Comparison of ENCODE assay signal across 21 cellular contexts in the genomic region with DNA sequence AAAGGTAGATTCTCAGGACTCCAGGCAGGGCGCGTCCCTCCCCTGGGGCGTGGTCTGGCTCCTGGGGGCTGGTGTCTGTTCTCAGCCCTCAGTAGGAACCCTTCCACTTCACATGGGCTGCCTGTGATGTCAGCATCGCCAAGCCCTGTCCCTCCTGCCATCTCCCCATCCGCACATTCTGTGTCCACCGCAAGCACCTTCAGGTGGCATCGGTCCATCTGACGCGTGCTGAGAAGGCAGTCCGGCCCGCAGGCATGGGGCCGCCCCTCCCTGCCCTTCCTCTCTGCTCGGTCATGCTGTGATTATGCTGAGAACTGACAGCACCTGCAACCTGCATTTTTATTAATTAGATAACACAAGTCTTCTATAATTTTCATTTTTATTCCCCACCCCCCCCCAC. TPM values are rescaled to one million over a fixed set of nuclear protein-coding genes. Genes with fewer than 3 reads are reported as not detected.
A peak's percentile ranks its signal among the peaks of the same experiment; 100 is the strongest.
DNase-seq lines count a peak whose midpoint lies in the region; ATAC-seq and TF ChIP-seq lines count a peak whose summit lies in the region.
"Had no signal": no experiment of that assay in that cellular context is flagged by ENCODE, and none has a peak within 500 bp of the region (broad histone marks: within the 10 kb centered on the region; RNA-seq: fewer than 3 reads in every experiment).

No MANE protein-coding gene starts in this region.

- H3K79me1 ChIP-seq in IMR-90 (ENCODE audit: low read depth in 1 of 2, low read length in 2 of 2): no peaks in the 10 kb centered on the region
- H3K79me1 ChIP-seq in trophoblast cell (ENCODE audit: low read length): peaks cover 6% of the 10 kb centered on the region

- peak overlapping the region; percentile 12 for H2BK12ac ChIP-seq in trophoblast cell (ENCODE audit: low read length)

- H3K9ac ChIP-seq in IMR-90 (ENCODE audit: low read depth, low read length) (no peak overlapping the region), trophoblast cell (ENCODE audit: low read length) (no peak overlapping the region)

- peaks cover 7% of the 10 kb centered on the region; the same call in 1 of the 2 replicates for H3K27me3 ChIP-seq in IMR-90 (ENCODE audit: control insufficient read depth, insufficient read depth, low read length)
- no peaks in the 10 kb centered on the region for H3K27me3 ChIP-seq in trophoblast cell (ENCODE audit: insufficient read depth, low read length)

- H2AK5ac ChIP-seq in IMR-90 (ENCODE audit: low read depth, low read length) (peak overlapping the region; percentile 70), trophoblast cell (ENCODE audit: low read length) (peak overlapping the region; percentile 51)

- H2AFZ ChIP-seq in IMR-90 (replicated peaks; ENCODE audit: low read length, poor library complexity): no peak overlapping the region
- no peak overlapping the region for H2AFZ ChIP-seq in trophoblast cell (ENCODE audit: insufficient read depth, low read length, poor library complexity)

- CTCF ChIA-PET in IMR-90 (lab: Yijun Ruan, JAX): no interaction called here

- peak in 2 of 3 experiments; percentile 17 to 33 for DNase-seq in NCI-H1417 (lab: John Stamatoyannopoulos, UW)
- no peak for DNase-seq in NCI-H1417 treated with DMSO at 0.1 percent for 48 hours (lab: John Stamatoyannopoulos, UW)
- DNase-seq in IMR-90: no peak
- DNase-seq in epithelial cell of esophagus (ENCODE audit: low read depth): peak; percentile 27
- peak; percentile 55 to 74 for DNase-seq in trophoblast cell
- no peak for DNase-seq in activated CD4-positive, alpha-beta T cell treated with anti-CD3 and anti-CD28 coated beads for 48 hours
- DNase-seq: Caco-2; CD4-positive, alpha-beta T cell; Karpas-422; MM.1S; NCI-H1092; NCI-H1694 treated with DMSO at 0.1 percent for 48 hours; NCI-H2227 treated with DMSO at 0.1 percent for 48 hours; NCI-H510A treated with DMSO at 0.1 percent for 48 hours; NCI-H774; Right ventricle myocardium superior; SW 1271 had no signal

- 95% methylated on average over 7 of the region's 13 CpGs; no CpG with 5 or more reads in 1 of the 2 experiments for WGBS in IMR-90 (ENCODE audit: extremely low coverage in 2 of 2, insufficient read length in 1 of 2), 2 experiments
- WGBS in trophoblast cell (ENCODE audit: extremely low coverage, insufficient coverage, insufficient read length): no CpG with 5 or more reads among the region's 13 CpGs

- H3K4ac ChIP-seq in IMR-90 (ENCODE audit: low read depth, low read length) (no peak overlapping the region), trophoblast cell (ENCODE audit: low read depth, low read length) (no peak overlapping the region)

- H3K9me1 ChIP-seq in IMR-90 (ENCODE audit: insufficient read depth, low read length): peaks cover 5% of the 10 kb centered on the region; the same call in 1 of the 2 replicates

- H3K4me2 ChIP-seq in IMR-90 (ENCODE audit: low read depth, low read length) (no peak overlapping the region), trophoblast cell (ENCODE audit: low read length) (no peak overlapping the region)

- intact Hi-C loops in IMR-90 (cut with micrococcal nuclease): no loop called here

- H3K14ac ChIP-seq in IMR-90 (replicated peaks; ENCODE audit: low read depth, low read length) (no peak overlapping the region), trophoblast cell (ENCODE audit: low read length) (peak overlapping the region; percentile 24)

- H3K4me1 ChIP-seq in IMR-90 (ENCODE audit: control insufficient read depth, insufficient read depth, low read length) (peaks cover 2% of the 10 kb centered on the region; the same call in 1 of the 2 replicates), trophoblast cell (ENCODE audit: control insufficient read depth in 1 of 2, insufficient read depth in 2 of 2, low read length in 2 of 2) (peaks cover 8 to 23% of the 10 kb centered on the region in 2 experiments)

- H4K5ac ChIP-seq in IMR-90 (ENCODE audit: low read depth, low read length): no peak overlapping the region

- H2BK5ac ChIP-seq in IMR-90 (ENCODE audit: low read depth, low read length, poor library complexity, severe bottlenecking) (no peak overlapping the region), trophoblast cell (ENCODE audit: low read depth, low read length, poor library complexity) (no peak overlapping the region)

- H3K79me2 ChIP-seq in trophoblast cell (ENCODE audit: control insufficient read depth, insufficient read depth, low read length, poor library complexity): no peaks in the 10 kb centered on the region

- H4K12ac ChIP-seq in trophoblast cell (ENCODE audit: low read depth, low read length): no peak overlapping the region

- 0 out of 2 replicates have a peak overlapping the region, but pooled peaks have one; percentile 54 for H4K91ac ChIP-seq in IMR-90 (ENCODE audit: insufficient read depth, low read depth, low read length)
- H4K91ac ChIP-seq in trophoblast cell (ENCODE audit: low read depth, low read length): no peak overlapping the region

- dilution Hi-C loops in IMR-90 (cut with HindIII; ENCODE audit: low sequenced_read_pairs, unreplicated experiment): no loop called here

- no peak for ATAC-seq in IMR-90 (ENCODE audit: low read depth)
- no peak for ATAC-seq in HG02938 (IDR thresholded peaks at IDR 0.05; ENCODE audit: unreplicated experiment)
- ATAC-seq in HG03520 (IDR thresholded peaks at IDR 0.05; ENCODE audit: unreplicated experiment): no peak

- H3K9me3 ChIP-seq in IMR-90 (ENCODE audit: control insufficient read depth, insufficient read depth, low read length) (no peaks in the 10 kb centered on the region), trophoblast cell (ENCODE audit: insufficient read depth, low read depth, low read length) (no peaks in the 10 kb centered on the region)
- H3K9me3 ChIP-seq: Caco-2 had no signal

- H4K8ac ChIP-seq in IMR-90 (ENCODE audit: low read depth in 2 of 2, low read length in 2 of 2) (no peak overlapping the region), trophoblast cell (ENCODE audit: low read depth, low read length) (no peak overlapping the region)

- H2BK120ac ChIP-seq in IMR-90 (ENCODE audit: low read depth, low read length): peak overlapping the region; percentile 79
- H2BK120ac ChIP-seq in trophoblast cell (ENCODE audit: insufficient read depth, low read length, poor library complexity): no peak overlapping the region

- TF ChIP-seq CTCF in IMR-90 (conservative IDR thresholded peaks at IDR 0.05; ENCODE audit: low read depth, low read length) (no peak), epithelial cell of esophagus (IDR thresholded peaks at IDR 0.05; ENCODE audit: insufficient read depth, low read depth, low read length, missing control alignments) (no peak)

- H3K36me3 ChIP-seq in IMR-90 (ENCODE audit: control insufficient read depth, insufficient read depth, low read length): no peaks in the 10 kb centered on the region
- H3K36me3 ChIP-seq in trophoblast cell (ENCODE audit: control insufficient read depth in 1 of 2, insufficient read depth in 2 of 2, low read length in 2 of 2): no peaks in the 10 kb centered on the region

- POLR2A ChIA-PET in IMR-90 (lab: Charles Lee; ENCODE audit: unreplicated experiment): no interaction called here

- TF ChIP-seq RAD21 in IMR-90 (IDR thresholded peaks at IDR 0.05; ENCODE audit: low read length): no peak

- H3K27ac ChIP-seq in IMR-90 (ENCODE audit: insufficient read depth, low read length): no peak overlapping the region
- H3K27ac ChIP-seq in trophoblast cell (ENCODE audit: low read depth, low read length): no peak overlapping the region
- H3K27ac ChIP-seq: 22Rv1 had no signal

- H2AK9ac ChIP-seq in IMR-90 (replicated peaks; ENCODE audit: low read depth, low read length, poor library complexity): no peak overlapping the region

- no peak for TF ChIP-seq POLR2A in IMR-90 (IDR thresholded peaks at IDR 0.05; ENCODE audit: low read depth, low read length)

- H3K23ac ChIP-seq in IMR-90 (ENCODE audit: low read depth, low read length): no peak overlapping the region
- no peak overlapping the region for H3K23ac ChIP-seq in trophoblast cell (ENCODE audit: low read length)

- no peak overlapping the region for H2BK20ac ChIP-seq in IMR-90 (ENCODE audit: low read depth, low read length)

- H3K4me3 ChIP-seq in IMR-90 (ENCODE audit: insufficient read depth, low read depth, low read length) (no peak overlapping the region), epithelial cell of esophagus (ENCODE audit: low read length) (no peak overlapping the region), trophoblast cell (ENCODE audit: low read depth, low read length) (peak overlapping the region; percentile 3)

- 0 out of 3 replicates have a peak overlapping the region, but pooled peaks have one; percentile 6 for H2BK15ac ChIP-seq in IMR-90 (ENCODE audit: low read depth, low read length)

- H4K20me1 ChIP-seq in IMR-90 (ENCODE audit: insufficient read depth, low read length): peaks cover 4% of the 10 kb centered on the region; the same call in 1 of the 2 replicates

- BruUV-seq in IMR-90 (replicated peaks; lab: Mats Ljungman, UMichigan): no TSS peak

- H3K56ac ChIP-seq in IMR-90 (ENCODE audit: extremely low read depth, insufficient read depth, low read length): no peak overlapping the region

- H3K18ac ChIP-seq in IMR-90 (ENCODE audit: low read depth, low read length) (no peak overlapping the region), trophoblast cell (ENCODE audit: low read length) (no peak overlapping the region)

- in situ Hi-C loops in IMR-90 (cut with MboI; ENCODE audit: low sequenced_read_pairs): no loop called here

TF ChIP-seq in IMR-90, 13 proteins besides CTCF, POLR2A, EP300 and RAD21 (continues in another document):
- TF ChIP-seq MXI1 (IDR thresholded peaks at IDR 0.05; ENCODE audit: borderline replicate concordance, low read depth, low read length) (no peak), MAZ (IDR thresholded peaks at IDR 0.05; ENCODE audit: borderline replicate concordance, low read depth, low read length) (no peak), MAFK (IDR thresholded peaks at IDR 0.05; ENCODE audit: low read depth, low read length) (no peak), FOS (IDR thresholded peaks at IDR 0.05; ENCODE audit: low read depth, low read length) (no peak), BHLHE40 (IDR thresholded peaks at IDR 0.05; ENCODE audit: low read depth, low read length) (no peak), NFE2L2 (IDR thresholded peaks at IDR 0.05; ENCODE audit: low read depth, low read length) (no peak)
- TF ChIP-seq, protein P1, sequence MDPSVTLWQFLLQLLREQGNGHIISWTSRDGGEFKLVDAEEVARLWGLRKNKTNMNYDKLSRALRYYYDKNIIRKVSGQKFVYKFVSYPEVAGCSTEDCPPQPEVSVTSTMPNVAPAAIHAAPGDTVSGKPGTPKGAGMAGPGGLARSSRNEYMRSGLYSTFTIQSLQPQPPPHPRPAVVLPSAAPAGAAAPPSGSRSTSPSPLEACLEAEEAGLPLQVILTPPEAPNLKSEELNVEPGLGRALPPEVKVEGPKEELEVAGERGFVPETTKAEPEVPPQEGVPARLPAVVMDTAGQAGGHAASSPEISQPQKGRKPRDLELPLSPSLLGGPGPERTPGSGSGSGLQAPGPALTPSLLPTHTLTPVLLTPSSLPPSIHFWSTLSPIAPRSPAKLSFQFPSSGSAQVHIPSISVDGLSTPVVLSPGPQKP (IDR thresholded peaks at IDR 0.05; ENCODE audit: borderline replicate concordance, low read depth, low read length): no peak

RNA-seq across cellular contexts. Expression of a gene that starts 12.7 kb away (rescaled TPM):
- total RNA-seq in IMR-90 (2012; rRNA removed): not detected in 2 replicates
- polyA plus RNA-seq in IMR-90 (2012; rRNA removed): not detected in 2 replicates
- polyA plus RNA-seq in IMR-90 (2012; cell fraction: cytosol; rRNA removed): not detected in 2 replicates
- not detected in 2 replicates for polyA plus RNA-seq in IMR-90 (2012; cell fraction: nucleus; rRNA removed; ENCODE audit: low replicate concordance)
- 0.31 and 0.32 TPM in 2 replicates for polyA plus RNA-seq in trophoblast cell (2013)
- total RNA-seq: HT-29, Right ventricle myocardium superior had no signal

Comparison
In these comparisons a context has a peak if more than half of its experiments do, and no peak if none do; other contexts are left out.
1. DNase-seq: peak in NCI-H1417 (2 of 3), epithelial cell of esophagus (single experiment) and trophoblast cell (2 of 2); none in NCI-H1417 treated with DMSO at 0.1 percent for 48 hours (single experiment), IMR-90 (single experiment) and activated CD4-positive, alpha-beta T cell treated with anti-CD3 and anti-CD28 coated beads for 48 hours (single experiment).